1 cellular context compared by ENCODE assay signal in genomic region chr7:159311172-159311494, GRCh38.
A peak's percentile ranks its signal among the peaks of the same experiment; 100 is the strongest.
TF ChIP-seq lines count a peak whose summit lies in the region.

No MANE protein-coding gene starts in this region.

TF ChIP-seq in K562, 482 proteins besides CTCF, POLR2A, EP300 and RAD21 (continued from another document):
- TF ChIP-seq ZNF280B (CRISPR knock-in tag; IDR thresholded peaks at IDR 0.05), result no peak
- TF ChIP-seq JUN (IDR thresholded peaks at IDR 0.05; ENCODE audit: borderline replicate concordance, low read depth, low read length), result no peak
- TF ChIP-seq JUN (CRISPR knock-in tag; IDR thresholded peaks at IDR 0.05; ENCODE audit: borderline replicate concordance), result no peak
- peak; percentile 75 for TF ChIP-seq CEBPB (tag; IDR thresholded peaks at IDR 0.05)
- TF ChIP-seq SMARCC2 (IDR thresholded peaks at IDR 0.05; ENCODE audit: low read depth), result peak; percentile 14; the same call in 1 of the 2 replicates
